Comparison of ENCODE assay signal across 23 cellular contexts in the genomic region with DNA sequence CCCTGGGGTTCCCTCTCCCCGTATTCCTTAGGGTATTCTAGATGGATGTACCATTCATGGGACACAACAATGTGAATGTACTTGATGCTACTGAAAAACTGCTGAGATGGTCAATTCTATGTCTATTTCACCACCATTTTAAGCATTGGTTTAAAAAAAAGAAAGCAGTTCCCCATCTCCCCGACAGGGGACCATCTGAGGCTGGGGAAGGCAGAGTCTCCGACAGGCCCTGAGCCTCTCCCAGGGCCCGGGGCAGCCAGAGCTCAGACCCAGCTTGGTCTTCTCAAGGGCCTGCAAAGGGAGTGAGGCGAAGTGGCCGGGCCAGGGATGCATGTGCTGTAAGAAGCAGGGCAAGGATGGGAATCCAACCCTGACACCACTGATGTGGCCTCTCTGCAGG.
DNase-seq lines count a peak whose midpoint lies in the region; ATAC-seq and TF ChIP-seq lines count a peak whose summit lies in the region.
"Had no signal": no experiment of that assay in that cellular context is flagged by ENCODE, and none has a peak within 500 bp of the region (broad histone marks: within the 10 kb centered on the region; RNA-seq: fewer than 3 reads in every experiment).

No MANE protein-coding gene starts in this region.

- H3K36me3 Mint-ChIP-seq in H9 (ENCODE audit: insufficient read depth in 1 of 3, low read depth in 3 of 3) (no peaks in the 10 kb centered on the region), T-cell (no peaks in the 10 kb centered on the region)
- H3K36me3 Mint-ChIP-seq: stimulated activated effector memory CD8-positive, alpha-beta T cell treated with anti-CD3 and anti-CD28 coated beads, Interleukin-12 subunit alpha, Interleukin-12 subunit beta, amount 100 ng/mL, for 72 hours had no signal

- H4K91ac ChIP-seq in H9 (ENCODE audit: insufficient read length, low read depth, low read length) = no peak overlapping the region

- H3T11ph ChIP-seq in H9 (ENCODE audit: low read length) = no peak overlapping the region

- no peak overlapping the region for H3K4me3 ChIP-seq in A673 (ENCODE audit: low read depth, low read length, poor library complexity, severe bottlenecking)
- H3K4me3 ChIP-seq: HAP-1, heart right ventricle, pancreas, skin epidermis, upper lobe of right lung had no signal

- no peaks in the 10 kb centered on the region for H3K79me1 ChIP-seq in H9 (ENCODE audit: insufficient read depth, low read depth, low read length, poor library complexity, severe bottlenecking)

- H3K27ac Mint-ChIP-seq in H9 = peak overlapping the region in 1 of 3 experiments; percentile 52; a peak in 1 of 7 replicates
- no peak overlapping the region for H3K27ac Mint-ChIP-seq in T-cell
- H3K27ac Mint-ChIP-seq: activated CD8-positive, alpha-beta T cell treated with anti-CD3 and anti-CD28 coated beads for 36 hours; IgD-negative memory B cell; stimulated activated effector memory CD8-positive, alpha-beta T cell treated with anti-CD3 and anti-CD28 coated beads, Interleukin-12 subunit alpha, Interleukin-12 subunit beta, amount 100 ng/mL, for 72 hours had no signal

- H3K9me3 Mint-ChIP-seq in H9 (no peaks in the 10 kb centered on the region; a peak in 3 of 5 replicates), T-cell (no peaks in the 10 kb centered on the region)
- H3K9me3 Mint-ChIP-seq: activated CD8-positive, alpha-beta T cell treated with anti-CD3 and anti-CD28 coated beads for 36 hours; stimulated activated effector memory CD8-positive, alpha-beta T cell treated with anti-CD3 and anti-CD28 coated beads, Interleukin-12 subunit alpha, Interleukin-12 subunit beta, amount 100 ng/mL, for 72 hours had no signal

- H2BK120ac ChIP-seq in H9 (ENCODE audit: low read depth, low read length, poor library complexity, severe bottlenecking) = no peak overlapping the region

- no peaks in the 10 kb centered on the region for H4K20me1 ChIP-seq in H9 (ENCODE audit: control insufficient read depth, insufficient read depth, insufficient read length)

- H3K18ac ChIP-seq in H9 (ENCODE audit: insufficient read length, low read depth, low read length) = no peak overlapping the region

- intact Hi-C loops in A673 (cut with micrococcal nuclease; ENCODE audit: unreplicated experiment) = no loop called here

- H3K4ac ChIP-seq in H9 (ENCODE audit: low read depth, low read length) = no peak overlapping the region

- H3K9me3 ChIP-seq in A673 (ENCODE audit: low read depth, low read length, poor library complexity, severe bottlenecking) (no peaks in the 10 kb centered on the region), H9 (ENCODE audit: control insufficient read depth, low read depth, low read length) (no peaks in the 10 kb centered on the region)
- H3K9me3 ChIP-seq: BE2C, HAP-1, heart right ventricle, pancreas, upper lobe of right lung had no signal

- ATAC-seq in HG03139 (IDR thresholded peaks at IDR 0.05; ENCODE audit: unreplicated experiment) (no peak), T-cell (replicated peaks in 1 of 4) (no peak)
- ATAC-seq: activated CD8-positive, alpha-beta T cell treated with anti-CD3 and anti-CD28 coated beads for 36 hours; esophagus mucosa; heart right ventricle; stimulated activated effector memory CD8-positive, alpha-beta T cell treated with anti-CD3 and anti-CD28 coated beads, Interleukin-12 subunit alpha, Interleukin-12 subunit beta, amount 100 ng/mL, for 72 hours; upper lobe of right lung had no signal

- no peak for DNase-seq in A673 (ENCODE audit: low spot score)
- DNase-seq in H9 = peak; percentile 62
- DNase-seq in RWPE1 (ENCODE audit: low spot score) = no peak
- peak; percentile 62 for DNase-seq in islet precursor cell
- DNase-seq in middle frontal gyrus (ENCODE audit: extremely low spot score, low spot score) = no peak
- DNase-seq in T-cell = no peak
- DNase-seq in D341Med (ENCODE audit: low spot score) = no peak
- DNase-seq: activated CD8-positive, alpha-beta T cell treated with anti-CD3 and anti-CD28 coated beads for 36 hours; amniotic stem cell; BE2C; cortex of kidney; heart right ventricle; kidney; NCI-H1694; NCI-H510A; pancreas; upper lobe of right lung had no signal

- no peak overlapping the region for H2BK15ac ChIP-seq in H9 (ENCODE audit: low read depth, low read length)

- no CpG with 5 or more reads among the region's 6 CpGs for WGBS in H9 (ENCODE audit: extremely low coverage, insufficient read length, low lambda C conversion rate)

- no peaks in the 10 kb centered on the region for H3K79me2 ChIP-seq in H9 (ENCODE audit: insufficient read depth, low read length)

- no peak overlapping the region for H2BK20ac ChIP-seq in H9 (ENCODE audit: low read depth, low read length, poor library complexity, severe bottlenecking)

- H3K4me2 ChIP-seq in H9 (ENCODE audit: insufficient read depth, insufficient read length, low read length) = no peak overlapping the region

- H3K36me3 ChIP-seq in A673 (ENCODE audit: insufficient read depth, low read length, poor library complexity, severe bottlenecking) = no peaks in the 10 kb centered on the region
- H3K36me3 ChIP-seq: BE2C, HAP-1, heart right ventricle, pancreas, upper lobe of right lung had no signal

- H3K14ac ChIP-seq in H9 (ENCODE audit: insufficient read depth, low read length) = no peak overlapping the region

- no peaks in the 10 kb centered on the region for H3K4me1 ChIP-seq in A673 (ENCODE audit: insufficient read depth, low read length, poor library complexity, severe bottlenecking)
- H3K4me1 ChIP-seq in H9 (ENCODE audit: insufficient read depth, low read length) = no peaks in the 10 kb centered on the region
- H3K4me1 ChIP-seq: BE2C, HAP-1, pancreas had no signal

- H4K5ac ChIP-seq in H9 (ENCODE audit: insufficient read length, low read depth, low read length) = no peak overlapping the region

- no peak overlapping the region for H2AFZ ChIP-seq in H9 (ENCODE audit: low read length)

- no peaks in the 10 kb centered on the region for H3K27me3 ChIP-seq in A673 (replicated peaks; ENCODE audit: insufficient read depth, low read depth, low read length, poor library complexity)
- H3K27me3 ChIP-seq in H9 (ENCODE audit: insufficient read depth, low read length) = no peaks in the 10 kb centered on the region
- H3K27me3 ChIP-seq: pancreas, upper lobe of right lung had no signal

- CTCF ChIA-PET in A673 (lab: Charles Lee) = no interaction called here
- CTCF ChIA-PET in RWPE1 (lab: Yijun Ruan, JAX) = interaction anchor here (0.7 kb wide), 1 partner anchor 263 kb away, joined by 6 read pairs; no protein-coding TSS in a partner anchor
- CTCF ChIA-PET in T-cell (lab: Charles Lee) = no interaction called here

- no peak overlapping the region for H2AK5ac ChIP-seq in H9 (ENCODE audit: insufficient read length, low read length)

- POLR2A ChIA-PET in A673 (lab: Charles Lee; ENCODE audit: low non-redundant PET) (no interaction called here), RWPE1 (lab: Yijun Ruan, JAX; ENCODE audit: low non-redundant PET) (no interaction called here), T-cell (lab: Charles Lee) (no interaction called here)

- H3K23me2 ChIP-seq in H9 (ENCODE audit: insufficient read length, low read depth, low read length, poor library complexity, severe bottlenecking) = no peaks in the 10 kb centered on the region

- H3K23ac ChIP-seq in H9 (ENCODE audit: insufficient read length, low read depth, low read length) = no peak overlapping the region

- H3K9ac ChIP-seq in H9 (ENCODE audit: extremely low read depth, insufficient read length, low read length) = no peak overlapping the region

- 0 out of 2 replicates have a peak, but pooled peaks have one; percentile 26 for TF ChIP-seq CTCF in A673 (conservative IDR thresholded peaks at IDR 0.05; ENCODE audit: low read depth, low read length)
- TF ChIP-seq CTCF in H9 (conservative IDR thresholded peaks at IDR 0.05) = peak; percentile 66
- no peak for TF ChIP-seq CTCF in RWPE1 (conservative IDR thresholded peaks at IDR 0.05; ENCODE audit: low read depth)

- H3K4me1 Mint-ChIP-seq in H9 = peaks cover 18 to 24% of the 10 kb centered on the region in 2 experiments
- H3K4me1 Mint-ChIP-seq in T-cell = peaks cover 0 to 5% (median 0%) of the 10 kb centered on the region in 3 donors

- H2BK12ac ChIP-seq in H9 (ENCODE audit: insufficient read length, low read depth, low read length) = no peak overlapping the region

- no peak overlapping the region for H2BK5ac ChIP-seq in H9 (ENCODE audit: insufficient read length, low read length)

- H3K27ac ChIP-seq in A673 (ENCODE audit: low read depth, low read length, poor library complexity, severe bottlenecking) = no peak overlapping the region
- H3K27ac ChIP-seq in H9 (ENCODE audit: insufficient read length, low read depth, low read length) = no peak overlapping the region
- peak overlapping the region; percentile 18 for H3K27ac ChIP-seq in RWPE1
- H3K27ac ChIP-seq: pancreas, upper lobe of right lung had no signal

- no peak overlapping the region for H4K8ac ChIP-seq in H9 (replicated peaks; ENCODE audit: insufficient read length, low read depth, low read length)

- H3K4me3 Mint-ChIP-seq in H9 (no peak overlapping the region), T-cell (no peak overlapping the region)
- H3K4me3 Mint-ChIP-seq: activated CD8-positive, alpha-beta T cell treated with anti-CD3 and anti-CD28 coated beads for 36 hours; IgD-negative memory B cell; stimulated activated effector memory CD8-positive, alpha-beta T cell treated with anti-CD3 and anti-CD28 coated beads, Interleukin-12 subunit alpha, Interleukin-12 subunit beta, amount 100 ng/mL, for 72 hours had no signal

- BruUV-seq in A673 (replicated peaks; lab: Mats Ljungman, UMichigan) = no TSS peak

- H3K27me3 Mint-ChIP-seq in H9 (ENCODE audit: low read depth) = no peaks in the 10 kb centered on the region; the same call in none of the 2 replicates
- H3K27me3 Mint-ChIP-seq in T-cell = peaks cover 0 to 3% of the 10 kb centered on the region in 2 donors
- H3K27me3 Mint-ChIP-seq: activated CD8-positive, alpha-beta T cell treated with anti-CD3 and anti-CD28 coated beads for 36 hours; IgD-negative memory B cell had no signal

- H3K56ac ChIP-seq in H9 (ENCODE audit: insufficient read length, low read depth, low read length) = no peak overlapping the region

Comparison
In these comparisons a context has a peak if more than half of its experiments do, and no peak if none do; other contexts are left out.
1. DNase-seq: peak in H9 (single experiment) and islet precursor cell (single experiment); none in A673 (single experiment), RWPE1 (single experiment), middle frontal gyrus (single experiment), T-cell (0 of 34) and D341Med (single experiment).